Comparison of ENCODE assay signal across 1 cellular context in genomic region chr9:129202613-129203555, GRCh38.
A peak's percentile ranks its signal among the peaks of the same experiment; 100 is the strongest.
TF ChIP-seq lines count a peak whose summit lies in the region.

No MANE protein-coding gene starts in this region.

TF ChIP-seq in HEK293, 187 proteins besides CTCF, POLR2A, EP300 and RAD21 (continued from another document):
- TF ChIP-seq ZNF18 (tag by site-specific recombination; IDR thresholded peaks at IDR 0.05) (no peak), ZNF221 (tag by site-specific recombination; IDR thresholded peaks at IDR 0.05; ENCODE audit: borderline replicate concordance) (no peak), GLIS2 (tag by site-specific recombination; IDR thresholded peaks at IDR 0.05) (0 out of 2 replicates have a peak, but pooled peaks have one; percentile 23), SP3 (tag by site-specific recombination; IDR thresholded peaks at IDR 0.05) (peak; percentile 98), ZBTB10 (tag by site-specific recombination; IDR thresholded peaks at IDR 0.05) (peak; percentile 49; the same call in 1 of the 2 replicates), ZNF571 (tag by site-specific recombination; IDR thresholded peaks at IDR 0.05) (no peak), SP7 (tag by site-specific recombination; IDR thresholded peaks at IDR 0.05) (peak; percentile 19; the same call in 1 of the 2 replicates), GLI4 (tag by site-specific recombination; IDR thresholded peaks at IDR 0.05) (no peak), ZNF76 (tag by site-specific recombination; IDR thresholded peaks at IDR 0.05; ENCODE audit: borderline replicate concordance, low read depth) (peak; percentile 97), ZNF555 (tag by site-specific recombination; conservative IDR thresholded peaks at IDR 0.05) (no peak), PATZ1 (tag by site-specific recombination; IDR thresholded peaks at IDR 0.05) (0 out of 2 replicates have a peak, but pooled peaks have one; percentile 6), ZNF610 (tag by site-specific recombination; IDR thresholded peaks at IDR 0.05; ENCODE audit: borderline replicate concordance) (no peak), ZNF184 (tag by site-specific recombination; IDR thresholded peaks at IDR 0.05) (no peak), REST (tag by site-specific recombination; IDR thresholded peaks at IDR 0.05) (no peak), ZNF510 (tag by site-specific recombination; IDR thresholded peaks at IDR 0.05; ENCODE audit: insufficient replicate concordance) (no peak), ZNF335 (tag by site-specific recombination; conservative IDR thresholded peaks at IDR 0.05) (peak; percentile 78), ZNF121 (tag by site-specific recombination; IDR thresholded peaks at IDR 0.05) (no peak), ZBTB8A (tag by site-specific recombination; IDR thresholded peaks at IDR 0.05) (peak; percentile 68), ZNF132 (tag by site-specific recombination; IDR thresholded peaks at IDR 0.05; ENCODE audit: borderline replicate concordance) (no peak), ZBTB48 (tag by site-specific recombination; IDR thresholded peaks at IDR 0.05) (no peak), KLF8 (tag by site-specific recombination; IDR thresholded peaks at IDR 0.05) (peak; percentile 98), ZNF629 (tag by site-specific recombination; IDR thresholded peaks at IDR 0.05) (peak; percentile 30; the same call in 1 of the 2 replicates), ZNF561 (tag by site-specific recombination; IDR thresholded peaks at IDR 0.05; ENCODE audit: borderline replicate concordance) (0 out of 2 replicates have a peak, but pooled peaks have one; percentile 44), ZNF449 (tag by site-specific recombination; IDR thresholded peaks at IDR 0.05) (no peak), ZXDB (tag by site-specific recombination; IDR thresholded peaks at IDR 0.05) (peak; percentile 25)
